8 cellular contexts compared by ENCODE assay signal in genomic region chr6:33277663-33278391, GRCh38. TPM values are rescaled to one million over a fixed set of nuclear protein-coding genes. Genes with fewer than 3 reads are reported as not detected.
DNase-seq lines count a peak whose midpoint lies in the region; ATAC-seq and TF ChIP-seq lines count a peak whose summit lies in the region.

No MANE protein-coding gene starts in this region.

- no peak overlapping the region for H2BK5ac ChIP-seq in trophoblast cell (ENCODE audit: low read depth, low read length, poor library complexity)

- no peaks in the 10 kb centered on the region for H3K9me3 Mint-ChIP-seq in Calu3 (ENCODE audit: low read depth, unreplicated experiment)
- H3K9me3 Mint-ChIP-seq in activated CD8-positive, alpha-beta T cell treated with anti-CD3 and anti-CD28 coated beads, Interleukin-2, amount 10 ng/mL, durations not matched to agents 7 days and 5 days (ENCODE audit: insufficient read depth) = no peaks in the 10 kb centered on the region

- H3K4me1 ChIP-seq in trophoblast cell (ENCODE audit: control insufficient read depth in 1 of 2, insufficient read depth in 2 of 2, low read length in 2 of 2) = peaks cover 3 to 12% of the 10 kb centered on the region in 2 experiments

- peak overlapping the region; percentile 100 for H3K27ac Mint-ChIP-seq in Calu3 (ENCODE audit: unreplicated experiment)
- peak overlapping the region; percentile 97 for H3K27ac Mint-ChIP-seq in activated CD8-positive, alpha-beta T cell treated with anti-CD3 and anti-CD28 coated beads, Interleukin-2, amount 10 ng/mL, durations not matched to agents 7 days and 5 days

- peak overlapping the region; percentile 85 for H3K14ac ChIP-seq in trophoblast cell (ENCODE audit: low read length)

- peak overlapping the region; percentile 97 for H3K27ac ChIP-seq in trophoblast cell (ENCODE audit: low read depth, low read length)

- no peak overlapping the region for H3K23ac ChIP-seq in trophoblast cell (ENCODE audit: low read length)

- no peaks in the 10 kb centered on the region for H3K9me3 ChIP-seq in trophoblast cell (ENCODE audit: insufficient read depth, low read depth, low read length)

- peak overlapping the region; percentile 56 for H3K4me3 ChIP-seq in fibroblast of pulmonary artery (replicated peaks; ENCODE audit: low read depth, low read length)
- peak overlapping the region; percentile 84 for H3K4me3 ChIP-seq in trophoblast cell (ENCODE audit: low read depth, low read length)

- POLR2A ChIA-PET in activated CD8-positive, alpha-beta T cell treated with anti-CD3 and anti-CD28 coated beads, Interleukin-2, amount 10 ng/mL, durations not matched to agents 7 days and 5 days (lab: Charles Lee) = interaction anchor here (0.6 to 4.4 kb wide), 20 partner anchors 8 to 1479 kb away, joined by 3 to 54 read pairs (median 5); partner anchors contain the start of genes CUTA, PFDN6, RGL2 and TAPBP

- H3K36me3 ChIP-seq in trophoblast cell (ENCODE audit: control insufficient read depth in 1 of 2, insufficient read depth in 2 of 2, low read length in 2 of 2) = peaks cover 48 to 57% of the 10 kb centered on the region in 2 experiments

- H3K4ac ChIP-seq in trophoblast cell (ENCODE audit: low read depth, low read length) = peak overlapping the region; percentile 38

- H3K36me3 Mint-ChIP-seq in Calu3 (ENCODE audit: insufficient read depth, unreplicated experiment) = peaks cover 97% of the 10 kb centered on the region
- H3K36me3 Mint-ChIP-seq in activated CD8-positive, alpha-beta T cell treated with anti-CD3 and anti-CD28 coated beads, Interleukin-2, amount 10 ng/mL, durations not matched to agents 7 days and 5 days (ENCODE audit: low read depth) = peaks cover 80% of the 10 kb centered on the region

- peak; percentile 8 for ATAC-seq in HG02970 (IDR thresholded peaks at IDR 0.05; ENCODE audit: low FRiP score, unreplicated experiment)
- ATAC-seq in activated CD8-positive, alpha-beta T cell treated with anti-CD3 and anti-CD28 coated beads, Interleukin-2, amount 10 ng/mL, durations not matched to agents 7 days and 5 days = peak; percentile 22
- no peak for ATAC-seq in GM19455 (IDR thresholded peaks at IDR 0.05; ENCODE audit: unreplicated experiment)
- no peak for ATAC-seq in HG03135 (IDR thresholded peaks at IDR 0.05; ENCODE audit: unreplicated experiment)

- H3K18ac ChIP-seq in trophoblast cell (ENCODE audit: low read length) = peak overlapping the region; percentile 3

- H3K79me2 ChIP-seq in trophoblast cell (ENCODE audit: control insufficient read depth, insufficient read depth, low read length, poor library complexity) = peaks cover 10% of the 10 kb centered on the region

- H3K4me2 ChIP-seq in trophoblast cell (ENCODE audit: low read length) = peak overlapping the region; percentile 62

- H4K8ac ChIP-seq in trophoblast cell (ENCODE audit: low read depth, low read length) = peak overlapping the region; percentile 96

- peak; percentile 41 for DNase-seq in Calu3
- peak; percentile 62 for DNase-seq in activated CD8-positive, alpha-beta T cell treated with anti-CD3 and anti-CD28 coated beads, Interleukin-2, amount 10 ng/mL, durations not matched to agents 7 days and 5 days
- no peak for DNase-seq in fibroblast of pulmonary artery (ENCODE audit: low read depth)
- DNase-seq in trophoblast cell = no peak
- DNase-seq in DMS114 treated with DMSO at 0.1 percent for 48 hours (lab: John Stamatoyannopoulos, UW; ENCODE audit: unreplicated experiment) = no peak

- WGBS in trophoblast cell (ENCODE audit: extremely low coverage, insufficient coverage, insufficient read length) = no CpG with 5 or more reads among the region's 39 CpGs

- TF ChIP-seq CTCF in Calu3 (IDR thresholded peaks at IDR 0.05; ENCODE audit: unreplicated experiment) (peak; percentile 15), fibroblast of pulmonary artery (IDR thresholded peaks at IDR 0.05; ENCODE audit: low read length, missing control alignments) (no peak)

- peak overlapping the region; percentile 27 for H2AK5ac ChIP-seq in trophoblast cell (ENCODE audit: low read length)

- CTCF ChIA-PET in Calu3 (lab: Charles Lee) = interaction anchor here (0.6 to 2.2 kb wide), 11 partner anchors 9 to 148 kb away, joined by 3 to 14 read pairs (median 4); partner anchors contain the start of genes PFDN6 and WDR46
- CTCF ChIA-PET in activated CD8-positive, alpha-beta T cell treated with anti-CD3 and anti-CD28 coated beads, Interleukin-2, amount 10 ng/mL, durations not matched to agents 7 days and 5 days (lab: Charles Lee) = interaction anchor here (0.8 to 3.2 kb wide), 13 partner anchors 11 to 148 kb away, joined by 3 to 51 read pairs (median 4); partner anchors contain the start of genes PFDN6, RGL2 and WDR46

- peak overlapping the region; percentile 1 for H2AFZ ChIP-seq in trophoblast cell (ENCODE audit: insufficient read depth, low read length, poor library complexity)

- H3K4me1 Mint-ChIP-seq in Calu3 (ENCODE audit: low read depth, unreplicated experiment) = peaks cover 53% of the 10 kb centered on the region
- H3K4me1 Mint-ChIP-seq in activated CD8-positive, alpha-beta T cell treated with anti-CD3 and anti-CD28 coated beads, Interleukin-2, amount 10 ng/mL, durations not matched to agents 7 days and 5 days (ENCODE audit: low read depth) = peaks cover 62% of the 10 kb centered on the region

- H4K91ac ChIP-seq in trophoblast cell (ENCODE audit: low read depth, low read length) = peak overlapping the region; percentile 16

- no peak overlapping the region for H2BK12ac ChIP-seq in trophoblast cell (ENCODE audit: low read length)

- H3K4me3 Mint-ChIP-seq in Calu3 (ENCODE audit: low read depth, unreplicated experiment) = peak overlapping the region; percentile 94
- H3K4me3 Mint-ChIP-seq in activated CD8-positive, alpha-beta T cell treated with anti-CD3 and anti-CD28 coated beads, Interleukin-2, amount 10 ng/mL, durations not matched to agents 7 days and 5 days = peak overlapping the region; percentile 90

- H3K9ac ChIP-seq in trophoblast cell (ENCODE audit: low read length) = peak overlapping the region; percentile 6

- no peaks in the 10 kb centered on the region for H3K27me3 Mint-ChIP-seq in Calu3 (ENCODE audit: unreplicated experiment)
- no peaks in the 10 kb centered on the region for H3K27me3 Mint-ChIP-seq in activated CD8-positive, alpha-beta T cell treated with anti-CD3 and anti-CD28 coated beads, Interleukin-2, amount 10 ng/mL, durations not matched to agents 7 days and 5 days (ENCODE audit: low read depth)

- H3K27me3 ChIP-seq in trophoblast cell (ENCODE audit: insufficient read depth, low read length) = no peaks in the 10 kb centered on the region

- H4K12ac ChIP-seq in trophoblast cell (ENCODE audit: low read depth, low read length) = peak overlapping the region; percentile 78

- peaks cover 9% of the 10 kb centered on the region for H3K79me1 ChIP-seq in trophoblast cell (ENCODE audit: low read length)

- intact Hi-C loops in Calu3 (cut with micrococcal nuclease; ENCODE audit: unreplicated experiment) = no loop called here

- peak overlapping the region; percentile 37 for H2BK120ac ChIP-seq in trophoblast cell (ENCODE audit: insufficient read depth, low read length, poor library complexity)

- BruUV-seq in Calu3 (replicated peaks; lab: Mats Ljungman, UMichigan) = no TSS peak

RNA-seq across cellular contexts. Expression of gene B3GALT4, which starts 0.9 kb away (rescaled TPM):
- total RNA-seq in Calu3 (2022) = 18.2 and 21.6 TPM in 2 replicates
- total RNA-seq in activated CD8-positive, alpha-beta T cell treated with anti-CD3 and anti-CD28 coated beads, Interleukin-2, amount 10 ng/mL, durations not matched to agents 7 days and 5 days = 10 to 100 TPM; 12.2 to 12.8 TPM
- 4.4 TPM in 2 replicates for polyA plus RNA-seq in trophoblast cell (2013)

RNA-seq across cellular contexts. Expression of gene RPS18, which starts 6.0 kb away (rescaled TPM):
- 2,667 and 2,688 TPM in 2 replicates for total RNA-seq in Calu3 (2022)
- 1,000 to 10,000 TPM; 2,792 to 2,813 TPM for total RNA-seq in activated CD8-positive, alpha-beta T cell treated with anti-CD3 and anti-CD28 coated beads, Interleukin-2, amount 10 ng/mL, durations not matched to agents 7 days and 5 days
- 5,560 and 5,594 TPM in 2 replicates for polyA plus RNA-seq in trophoblast cell (2013)

RNA-seq across cellular contexts. Expression of gene VPS52, which starts 6.2 kb away (rescaled TPM):
- 99.7 and 104 TPM in 2 replicates for total RNA-seq in Calu3 (2022)
- total RNA-seq in activated CD8-positive, alpha-beta T cell treated with anti-CD3 and anti-CD28 coated beads, Interleukin-2, amount 10 ng/mL, durations not matched to agents 7 days and 5 days = 10 to 100 TPM; 59.3 to 59.5 TPM
- polyA plus RNA-seq in trophoblast cell (2013) = 38.7 and 41.6 TPM in 2 replicates

RNA-seq across cellular contexts. Expression of gene WDR46, which starts 11.2 kb away (rescaled TPM):
- total RNA-seq in Calu3 (2022) = 124 and 125 TPM in 2 replicates
- total RNA-seq in activated CD8-positive, alpha-beta T cell treated with anti-CD3 and anti-CD28 coated beads, Interleukin-2, amount 10 ng/mL, durations not matched to agents 7 days and 5 days = 10 to 100 TPM; 66.7 to 68.9 TPM
- polyA plus RNA-seq in trophoblast cell (2013) = 60.7 and 63.5 TPM in 2 replicates

RNA-seq across cellular contexts. Expression of gene PFDN6, which starts 11.6 kb away (rescaled TPM):
- total RNA-seq in Calu3 (2022) = 141 and 168 TPM in 2 replicates
- total RNA-seq in activated CD8-positive, alpha-beta T cell treated with anti-CD3 and anti-CD28 coated beads, Interleukin-2, amount 10 ng/mL, durations not matched to agents 7 days and 5 days = 10 to 100 TPM; 72.0 to 78.4 TPM
- 67.7 and 69.0 TPM in 2 replicates for polyA plus RNA-seq in trophoblast cell (2013)

Comparison
In these comparisons a context has a peak if more than half of its experiments do, and no peak if none do; other contexts are left out.
1. DNase-seq: peak in Calu3 (single experiment) and activated CD8-positive, alpha-beta T cell treated with anti-CD3 and anti-CD28 coated beads, Interleukin-2, amount 10 ng/mL, durations not matched to agents 7 days and 5 days (single experiment); none in fibroblast of pulmonary artery (single experiment), trophoblast cell (0 of 2) and DMS114 treated with DMSO at 0.1 percent for 48 hours (single experiment).
2. ATAC-seq: peak in HG02970 (single experiment) and activated CD8-positive, alpha-beta T cell treated with anti-CD3 and anti-CD28 coated beads, Interleukin-2, amount 10 ng/mL, durations not matched to agents 7 days and 5 days (single experiment); none in GM19455 (single experiment) and HG03135 (single experiment).